Comparison of ENCODE assay signal across 1 cellular context in genomic region chr5:125402787-125403186, GRCh38.
TF ChIP-seq lines count a peak whose summit lies in the region.

No MANE protein-coding gene starts in this region.

TF ChIP-seq in HepG2, 621 proteins besides CTCF, POLR2A, EP300 and RAD21 (continued from another document):
- TF ChIP-seq ZBTB4 (CRISPR knock-in tag; IDR thresholded peaks at IDR 0.05; ENCODE audit: borderline replicate concordance): no peak
- TF ChIP-seq STAT6 (CRISPR knock-in tag; IDR thresholded peaks at IDR 0.05; ENCODE audit: borderline replicate concordance): no peak
- TF ChIP-seq ZNF329 (CRISPR knock-in tag; IDR thresholded peaks at IDR 0.05; ENCODE audit: low read depth): no peak
- TF ChIP-seq SMARCC2 (IDR thresholded peaks at IDR 0.05): no peak
- TF ChIP-seq MLX (CRISPR knock-in tag; IDR thresholded peaks at IDR 0.05): no peak
